32 cellular contexts compared by ENCODE assay signal in the genomic region with DNA sequence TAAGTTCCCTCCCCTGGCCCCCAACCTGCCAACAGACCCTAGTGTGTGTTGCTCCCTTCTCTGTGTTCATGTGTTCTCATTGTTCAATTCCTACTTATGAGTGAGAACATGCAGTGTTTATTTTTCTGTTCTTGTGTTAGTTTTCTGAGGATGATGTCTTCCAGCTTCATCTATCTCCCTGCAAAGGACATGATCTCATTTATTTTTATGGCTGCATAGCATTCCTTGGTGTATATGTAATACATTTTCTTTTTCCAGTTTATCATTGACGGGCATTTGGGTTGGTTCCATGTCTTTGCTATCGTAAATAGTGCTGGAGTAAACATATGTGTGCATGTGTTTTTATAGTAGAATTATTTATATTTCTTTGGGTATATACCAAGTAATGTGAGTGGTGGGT.
"Had no signal": no experiment of that assay in that cellular context is flagged by ENCODE, and none has a peak within 500 bp of the region (broad histone marks: within the 10 kb centered on the region; RNA-seq: fewer than 3 reads in every experiment).

No MANE protein-coding gene starts in this region.

- H3K4me3 ChIP-seq: ascending aorta, body of pancreas, breast epithelium, MG63, SJCRH30, SK-N-MC had no signal

- H3K27me3 ChIP-seq: ascending aorta, body of pancreas, breast epithelium, MG63, SJCRH30 had no signal

- H3K4me3 Mint-ChIP-seq: activated CD4-positive, alpha-beta T cell treated with anti-CD3 and anti-CD28 coated beads, Interleukin-2, amount 10 ng/mL, durations not matched to agents 24 days and 14 days; activated CD8-positive, alpha-beta T cell treated with anti-CD3 and anti-CD28 coated beads for 36 hours; activated naive CD8-positive, alpha-beta T cell treated with anti-CD3 and anti-CD28 coated beads for 36 hours; activated T-cell treated with anti-CD3 and anti-CD28 coated beads, Interleukin-2, amount 50 U/mL, for 72 hours; activated T-helper 17 cell treated with anti-CD3 and anti-CD28 coated beads, Interleukin-2, amount 50 U/mL, for 72 hours had no signal

- H3K27ac ChIP-seq: ascending aorta, body of pancreas, breast epithelium, SJCRH30, SK-N-MC had no signal

- H3K9me3 Mint-ChIP-seq: activated CD4-positive, alpha-beta T cell treated with anti-CD3 and anti-CD28 coated beads, Interleukin-2, amount 10 ng/mL, durations not matched to agents 24 days and 14 days had no signal

- H3K36me3 Mint-ChIP-seq: activated naive CD8-positive, alpha-beta T cell treated with anti-CD3 and anti-CD28 coated beads for 36 hours had no signal

- H3K4me1 Mint-ChIP-seq: activated CD4-positive, alpha-beta T cell treated with anti-CD3 and anti-CD28 coated beads, Interleukin-2, amount 10 ng/mL, durations not matched to agents 24 days and 14 days; activated naive CD8-positive, alpha-beta T cell treated with anti-CD3 and anti-CD28 coated beads for 36 hours; activated T-helper 17 cell treated with anti-CD3 and anti-CD28 coated beads, Interleukin-2, amount 50 U/mL, for 72 hours had no signal

- H3K9me3 ChIP-seq: ascending aorta, body of pancreas, breast epithelium, MG63, SJCRH30 had no signal

- ATAC-seq: activated CD8-positive, alpha-beta T cell treated with anti-CD3 and anti-CD28 coated beads for 36 hours; activated T-cell treated with anti-CD3 and anti-CD28 coated beads, Interleukin-2, amount 50 U/mL, for 72 hours; activated T-helper 17 cell treated with anti-CD3 and anti-CD28 coated beads, Interleukin-2, amount 50 U/mL, for 72 hours; body of pancreas; Panc1 had no signal

- H3K27ac Mint-ChIP-seq: activated CD4-positive, alpha-beta T cell treated with anti-CD3 and anti-CD28 coated beads, Interleukin-2, amount 10 ng/mL, durations not matched to agents 24 days and 14 days; activated CD8-positive, alpha-beta T cell treated with anti-CD3 and anti-CD28 coated beads for 36 hours; activated naive CD8-positive, alpha-beta T cell treated with anti-CD3 and anti-CD28 coated beads for 36 hours; activated T-cell treated with anti-CD3 and anti-CD28 coated beads, Interleukin-2, amount 50 U/mL, for 72 hours; activated T-helper 17 cell treated with anti-CD3 and anti-CD28 coated beads, Interleukin-2, amount 50 U/mL, for 72 hours had no signal

- H3K27me3 Mint-ChIP-seq: activated CD4-positive, alpha-beta T cell treated with anti-CD3 and anti-CD28 coated beads, Interleukin-2, amount 10 ng/mL, durations not matched to agents 24 days and 14 days; activated CD8-positive, alpha-beta T cell treated with anti-CD3 and anti-CD28 coated beads for 36 hours; activated naive CD8-positive, alpha-beta T cell treated with anti-CD3 and anti-CD28 coated beads for 36 hours; activated T-helper 17 cell treated with anti-CD3 and anti-CD28 coated beads, Interleukin-2, amount 50 U/mL, for 72 hours had no signal

- DNase-seq: activated CD4-positive, alpha-beta T cell treated with anti-CD3 and anti-CD28 coated beads, Interleukin-2, amount 10 ng/mL, durations not matched to agents 24 days and 14 days; activated CD4-positive, alpha-beta T cell treated with anti-CD3 and anti-CD28 coated beads, Interleukin-2, amount 50 U/mL, for 4 hours; activated CD8-positive, alpha-beta T cell treated with anti-CD3 and anti-CD28 coated beads for 36 hours; activated effector memory CD4-positive, alpha-beta T cell treated with anti-CD3 and anti-CD28 coated beads, Interleukin-2, amount 50 U/mL, for 16 hours; activated naive CD4-positive, alpha-beta T cell; activated naive CD4-positive, alpha-beta T cell treated with anti-CD3 and anti-CD28 coated beads, Interleukin-2, amount 50 U/mL, for 16 hours; activated naive CD8-positive, alpha-beta T cell treated with anti-CD3 and anti-CD28 coated beads for 36 hours; activated T-cell treated with anti-CD3 and anti-CD28 coated beads, Interleukin-2, amount 50 U/mL, for 1 hour; activated T-cell treated with anti-CD3 and anti-CD28 coated beads, Interleukin-2, amount 50 U/mL, for 72 hours; amygdala; body of pancreas; Kasumi-1; KG1; MG63; NCI-H1092 treated with DMSO at 0.1 percent for 48 hours; NCI-H1417 treated with DMSO at 0.1 percent for 48 hours; NCI-H187 treated with DMSO at 0.1 percent for 48 hours; NCI-H2081; NCI-H2171 treated with DMSO at 0.1 percent for 48 hours; NCI-H2227 treated with DMSO at 0.1 percent for 48 hours; NCI-H446 treated with DMSO at 0.1 percent for 48 hours; NCI-H524; NCI-H69; NCI-H82; SHP77; SJCRH30; T1000 had no signal

- H3K4me1 ChIP-seq: ascending aorta, body of pancreas, breast epithelium, SJCRH30 had no signal

- H3K36me3 ChIP-seq: ascending aorta, breast epithelium, MG63, SJCRH30 had no signal
